In genomic region chr22:20116376-20116950, GRCh38 we compare ENCODE assay signal across 8 cellular contexts. TPM values are rescaled to one million over a fixed set of nuclear protein-coding genes. Genes with fewer than 3 reads are reported as not detected.
DNase-seq lines count a peak whose midpoint lies in the region; ATAC-seq and TF ChIP-seq lines count a peak whose summit lies in the region.

No MANE protein-coding gene starts in this region.

- POLR2A ChIA-PET in naive thymus-derived CD4-positive, alpha-beta T cell (lab: Charles Lee), result interaction anchor here (0.6 to 4.2 kb wide), 10 partner anchors 10 to 174 kb away, joined by 3 to 29 read pairs (median 4); partner anchors contain the start of genes COMT, TANGO2, TXNRD2 and ZDHHC8

- CTCF ChIA-PET in naive thymus-derived CD4-positive, alpha-beta T cell (lab: Charles Lee), result interaction anchor here (1.1 kb wide), 1 partner anchor 13 kb away, joined by 3 read pairs; no protein-coding TSS in a partner anchor

- peak overlapping the region; percentile 98 for H3K4me3 ChIP-seq in BLaER1
- H3K4me3 ChIP-seq in NB4 (ENCODE audit: low read depth, low read length), result peak overlapping the region; percentile 85
- peak overlapping the region; percentile 96 for H3K4me3 ChIP-seq in naive thymus-derived CD4-positive, alpha-beta T cell (ENCODE audit: low read length)

- no peaks in the 10 kb centered on the region for H3K27me3 Mint-ChIP-seq in effector memory CD8-positive, alpha-beta T cell
- H3K27me3 Mint-ChIP-seq in naive thymus-derived CD4-positive, alpha-beta T cell, result peaks cover 0 to 2% (median 0%) of the 10 kb centered on the region in 5 donors

- no peak for TF ChIP-seq CTCF in NB4 (IDR thresholded peaks at IDR 0.05; ENCODE audit: low read depth, low read length)

- peaks cover 77% of the 10 kb centered on the region for H3K36me3 ChIP-seq in BLaER1
- peaks cover 12 to 68% (median 13%) of the 10 kb centered on the region in 3 experiments for H3K36me3 ChIP-seq in naive thymus-derived CD4-positive, alpha-beta T cell (ENCODE audit: control insufficient read depth in 2 of 3, insufficient read depth in 3 of 3, low read length in 3 of 3)

- H3K36me3 Mint-ChIP-seq in effector memory CD8-positive, alpha-beta T cell (ENCODE audit: insufficient read depth), result peaks cover 56% of the 10 kb centered on the region
- peaks cover 0 to 21% (median 0%) of the 10 kb centered on the region in 5 donors for H3K36me3 Mint-ChIP-seq in naive thymus-derived CD4-positive, alpha-beta T cell

- no peaks in the 10 kb centered on the region for H3K27me3 ChIP-seq in BLaER1
- H3K27me3 ChIP-seq in naive thymus-derived CD4-positive, alpha-beta T cell (ENCODE audit: control insufficient read depth in 2 of 2, insufficient read depth in 2 of 2, low read length in 2 of 2), result no peaks in the 10 kb centered on the region

- peak overlapping the region; percentile 97 for H3K4me2 ChIP-seq in BLaER1

- TF ChIP-seq POLR2A in NB4 (IDR thresholded peaks at IDR 0.05; ENCODE audit: extremely low read depth, insufficient read length), result no peak

- H3K27ac ChIP-seq in BLaER1, result peak overlapping the region; percentile 98
- peak overlapping the region; percentile 96 for H3K27ac ChIP-seq in naive thymus-derived CD4-positive, alpha-beta T cell (ENCODE audit: low read depth, low read length)

- H4K20me1 ChIP-seq in BLaER1, result peaks cover 73% of the 10 kb centered on the region

- peak overlapping the region; percentile 97 for H3K9ac ChIP-seq in BLaER1

- H3K4me1 Mint-ChIP-seq in effector memory CD8-positive, alpha-beta T cell (ENCODE audit: low read depth in 2 of 2), result peaks cover 20 to 30% of the 10 kb centered on the region in 2 donors
- peaks cover 21 to 44% (median 39%) of the 10 kb centered on the region in 7 donors for H3K4me1 Mint-ChIP-seq in naive thymus-derived CD4-positive, alpha-beta T cell

- ATAC-seq in effector memory CD8-positive, alpha-beta T cell (replicated peaks), result no peak
- no peak for ATAC-seq in naive thymus-derived CD4-positive, alpha-beta T cell
- no peak for ATAC-seq in GM21529 (IDR thresholded peaks at IDR 0.05; ENCODE audit: unreplicated experiment)
- no peak for ATAC-seq in HG02970 (IDR thresholded peaks at IDR 0.05; ENCODE audit: low FRiP score, unreplicated experiment)
- ATAC-seq in GM18517 (IDR thresholded peaks at IDR 0.05; ENCODE audit: unreplicated experiment), result no peak

- no peaks in the 10 kb centered on the region for H3K9me3 ChIP-seq in BLaER1
- no peaks in the 10 kb centered on the region for H3K9me3 ChIP-seq in naive thymus-derived CD4-positive, alpha-beta T cell (ENCODE audit: control insufficient read depth in 2 of 3, low read length in 3 of 3)

- H3K9me3 Mint-ChIP-seq in effector memory CD8-positive, alpha-beta T cell, result no peaks in the 10 kb centered on the region
- no peaks in the 10 kb centered on the region for H3K9me3 Mint-ChIP-seq in naive thymus-derived CD4-positive, alpha-beta T cell

- peak overlapping the region; percentile 83 to 86 for H3K4me3 Mint-ChIP-seq in effector memory CD8-positive, alpha-beta T cell
- peak overlapping the region; percentile 72 to 98 (median 90) for H3K4me3 Mint-ChIP-seq in naive thymus-derived CD4-positive, alpha-beta T cell

- DNase-seq in NB4 (ENCODE audit: low read depth) (no peak), NCI-H128 (lab: John Stamatoyannopoulos, UW; ENCODE audit: unreplicated experiment) (no peak)
- no peak for DNase-seq in effector memory CD8-positive, alpha-beta T cell
- DNase-seq in naive thymus-derived CD4-positive, alpha-beta T cell, result no peak

- intact Hi-C loops in naive thymus-derived CD4-positive, alpha-beta T cell (cut with micrococcal nuclease), result loop anchor here (2.0 to 10.0 kb wide), 8 partner anchors 16 to 972 kb away; partner anchors contain the start of genes CRKL (in 1 of the 2), ESS2 (in 1 of the 2), MED15 (in 1 of the 2) and PI4KA (in 1 of the 2)

- H3K27ac Mint-ChIP-seq in effector memory CD8-positive, alpha-beta T cell, result peak overlapping the region; percentile 90 to 92
- peak overlapping the region; percentile 80 to 97 (median 95) for H3K27ac Mint-ChIP-seq in naive thymus-derived CD4-positive, alpha-beta T cell

- H3K4me1 ChIP-seq in BLaER1, result peaks cover 54% of the 10 kb centered on the region
- peaks cover 23 to 28% of the 10 kb centered on the region in 2 donors for H3K4me1 ChIP-seq in naive thymus-derived CD4-positive, alpha-beta T cell (ENCODE audit: control insufficient read depth in 2 of 2, insufficient read depth in 2 of 2, low read length in 2 of 2)

RNA-seq across cellular contexts. Expression of gene RANBP1, which starts 0.6 kb away (rescaled TPM):
- 100 to 1,000 TPM in 1 of 5 experiments, 10 to 100 TPM in 4; 50.4 to 224 (median 74.8) TPM for total RNA-seq in naive thymus-derived CD4-positive, alpha-beta T cell
- polyA plus RNA-seq in naive thymus-derived CD4-positive, alpha-beta T cell, result 10 to 100 TPM; 86.1 to 90.6 TPM

RNA-seq across cellular contexts. Expression of gene TRMT2A, which starts 0.6 kb away (rescaled TPM):
- total RNA-seq in naive thymus-derived CD4-positive, alpha-beta T cell, result 100 to 1,000 TPM in 2 of 5 experiments, 10 to 100 TPM in 3; 92.0 to 134 (median 95.8) TPM
- polyA plus RNA-seq in naive thymus-derived CD4-positive, alpha-beta T cell, result 10 to 100 TPM; 30.0 to 44.5 TPM

RNA-seq across cellular contexts. Expression of gene ZDHHC8, which starts 15.1 kb away (rescaled TPM):
- 10 to 100 TPM; 63.4 to 88.5 (median 79.2) TPM for total RNA-seq in naive thymus-derived CD4-positive, alpha-beta T cell
- 1 to 10 TPM in 1 of 2 donors, under 1 TPM in 1; 0.95 to 4.3 TPM for polyA plus RNA-seq in naive thymus-derived CD4-positive, alpha-beta T cell

RNA-seq across cellular contexts. Expression of gene CCDC188, which starts 34.4 kb away (rescaled TPM):
- not detected for total RNA-seq in naive thymus-derived CD4-positive, alpha-beta T cell
- polyA plus RNA-seq in naive thymus-derived CD4-positive, alpha-beta T cell, result not detected

RNA-seq across cellular contexts. Expression of gene DGCR8, which starts 36.4 kb away (rescaled TPM):
- 10 to 100 TPM; 33.4 to 63.6 (median 41.1) TPM for total RNA-seq in naive thymus-derived CD4-positive, alpha-beta T cell
- 1 to 10 TPM; 4.1 to 6.1 TPM for polyA plus RNA-seq in naive thymus-derived CD4-positive, alpha-beta T cell
